21 cellular contexts compared by ENCODE assay signal in the genomic region with DNA sequence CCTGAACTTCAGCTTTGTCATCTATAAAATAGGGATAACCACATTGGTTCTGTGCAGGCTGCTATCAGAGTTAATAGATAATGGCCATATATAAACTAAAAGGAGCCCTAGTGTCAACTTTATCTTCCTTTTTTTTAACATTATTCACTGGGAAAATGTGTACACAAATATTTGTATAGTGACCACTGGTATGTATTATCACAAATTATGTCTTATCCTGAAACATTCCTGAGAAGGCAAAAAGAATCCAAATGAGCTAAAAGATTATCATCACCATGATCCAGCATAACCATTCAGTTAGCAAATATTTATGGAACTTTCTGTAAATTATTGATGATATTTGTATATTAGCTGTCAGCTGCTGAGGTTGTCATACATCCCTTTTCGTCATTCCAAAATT. TPM values are rescaled to one million over a fixed set of nuclear protein-coding genes. Genes with fewer than 3 reads are reported as not detected.
DNase-seq lines count a peak whose midpoint lies in the region; ATAC-seq, FAIRE-seq and TF ChIP-seq lines count a peak whose summit lies in the region.
"Had no signal": no experiment of that assay in that cellular context is flagged by ENCODE, and none has a peak within 500 bp of the region (broad histone marks: within the 10 kb centered on the region; RNA-seq: fewer than 3 reads in every experiment).

No MANE protein-coding gene starts in this region.

- H3K79me2 ChIP-seq in PC-3 (ENCODE audit: low read length): no peaks in the 10 kb centered on the region

- no peak for FAIRE-seq in HTR-8/SVneo (lab: Jason Lieb, UNC)
- FAIRE-seq: RCC 7860 had no signal

- no peaks in the 10 kb centered on the region for H3K9me2 ChIP-seq in PC-3 (replicated peaks; ENCODE audit: low read length)

- peaks cover 9% of the 10 kb centered on the region for H3K4me1 ChIP-seq in PC-3 (ENCODE audit: insufficient read depth, low read length)

- no peak for TF ChIP-seq CTCF in PC-3 (conservative IDR thresholded peaks at IDR 0.05; ENCODE audit: low read depth, low read length)

- no peak overlapping the region for H3K4me3 ChIP-seq in PC-3 (ENCODE audit: low read length)
- H3K4me3 ChIP-seq: coronary artery had no signal

- DNase-seq in AG08395 (ENCODE audit: low spot score) (peak; percentile 17), PC-3 (peak; percentile 33), hepatic stellate cell (ENCODE audit: low spot score) (peak; percentile 14), HTR-8/SVneo (ENCODE audit: insufficient read length, low spot score) (no peak), dedifferentiated amniotic fluid mesenchymal stem cell (ENCODE audit: extremely low spot score) (no peak)
- no peak for DNase-seq in activated naive CD8-positive, alpha-beta T cell treated with anti-CD3 and anti-CD28 coated beads for 36 hours
- DNase-seq: 8988T; activated CD4-positive, alpha-beta T cell treated with anti-CD3 and anti-CD28 coated beads for 48 hours; activated gamma-delta T cell treated with Interleukin-2 at 50 U/mL for 16 hours; DMS53; hippocampal formation; kidney glomerular epithelial cell; mesendoderm; NCI-H1436 had no signal

- no peak overlapping the region for H3K4me3 Mint-ChIP-seq in activated naive CD8-positive, alpha-beta T cell treated with anti-CD3 and anti-CD28 coated beads for 36 hours
- H3K4me3 Mint-ChIP-seq: natural killer cell treated with Interleukin-12 subunit alpha and Interleukin-12 subunit beta and Interleukin-15 and Interleukin-18, amount 100 ng/mL, for 72 hours had no signal

- intact Hi-C loops in PC-3 (cut with micrococcal nuclease): no loop called here

- peaks cover 1% of the 10 kb centered on the region for H3K4me1 Mint-ChIP-seq in activated naive CD8-positive, alpha-beta T cell treated with anti-CD3 and anti-CD28 coated beads for 36 hours

- no TSS peak for BruUV-seq in PC-3 (replicated peaks; lab: Mats Ljungman, UMichigan)

- H3K27me3 Mint-ChIP-seq in activated naive CD8-positive, alpha-beta T cell treated with anti-CD3 and anti-CD28 coated beads for 36 hours: no peaks in the 10 kb centered on the region
- H3K27me3 Mint-ChIP-seq: natural killer cell treated with Interleukin-12 subunit alpha and Interleukin-12 subunit beta and Interleukin-15 and Interleukin-18, amount 100 ng/mL, for 72 hours had no signal

- no peaks in the 10 kb centered on the region for H3K9me3 ChIP-seq in PC-3 (ENCODE audit: low read length)

- no peak overlapping the region for H3K9ac ChIP-seq in PC-3 (ENCODE audit: low read length)

- POLR2A ChIA-PET in PC-3 (lab: Charles Lee; ENCODE audit: unreplicated experiment): interaction anchor here (0.5 to 0.6 kb wide), 2 partner anchors 110 to 1293 kb away, joined by 3 to 19 read pairs; no protein-coding TSS in a partner anchor

- H3K27ac Mint-ChIP-seq in activated naive CD8-positive, alpha-beta T cell treated with anti-CD3 and anti-CD28 coated beads for 36 hours: no peak overlapping the region
- H3K27ac Mint-ChIP-seq: natural killer cell treated with Interleukin-12 subunit alpha and Interleukin-12 subunit beta and Interleukin-15 and Interleukin-18, amount 100 ng/mL, for 72 hours had no signal

- ATAC-seq in GM19463 (IDR thresholded peaks at IDR 0.05; ENCODE audit: unreplicated experiment) (peak; percentile 6), PC-3 (peak; percentile 62), GM18858 (IDR thresholded peaks at IDR 0.05; ENCODE audit: unreplicated experiment) (no peak)
- ATAC-seq: natural killer cell treated with Interleukin-12 subunit alpha and Interleukin-12 subunit beta and Interleukin-15 and Interleukin-18, amount 100 ng/mL, for 72 hours had no signal

- 0 out of 2 replicates have a peak, but pooled peaks cover 3% of the 10 kb centered on the region for H3K36me3 ChIP-seq in PC-3 (ENCODE audit: low read depth, low read length)

- H3K27ac ChIP-seq in PC-3 (ENCODE audit: low read length): no peak overlapping the region
- H3K27ac ChIP-seq: coronary artery had no signal

- H3K9me3 Mint-ChIP-seq in activated naive CD8-positive, alpha-beta T cell treated with anti-CD3 and anti-CD28 coated beads for 36 hours: no peaks in the 10 kb centered on the region
- H3K9me3 Mint-ChIP-seq: natural killer cell treated with Interleukin-12 subunit alpha and Interleukin-12 subunit beta and Interleukin-15 and Interleukin-18, amount 100 ng/mL, for 72 hours had no signal

- H3K27me3 ChIP-seq in PC-3 (ENCODE audit: low read length): no peaks in the 10 kb centered on the region

- peaks cover 3% of the 10 kb centered on the region for H3K36me3 Mint-ChIP-seq in activated naive CD8-positive, alpha-beta T cell treated with anti-CD3 and anti-CD28 coated beads for 36 hours
- H3K36me3 Mint-ChIP-seq: natural killer cell treated with Interleukin-12 subunit alpha and Interleukin-12 subunit beta and Interleukin-15 and Interleukin-18, amount 100 ng/mL, for 72 hours had no signal

- no peaks in the 10 kb centered on the region for H3F3A ChIP-seq in PC-3 (ENCODE audit: low read length, unreplicated experiment)

- 0 out of 2 replicates have a peak overlapping the region, but pooled peaks have one; percentile 3 for H3K4me2 ChIP-seq in PC-3 (ENCODE audit: low read length)

- H2AFZ ChIP-seq in PC-3 (ENCODE audit: low read length): no peak overlapping the region

- CTCF ChIA-PET in PC-3 (lab: Charles Lee): no interaction called here

- no peaks in the 10 kb centered on the region for H4K20me1 ChIP-seq in PC-3 (ENCODE audit: low read length)

RNA-seq across cellular contexts. Expression of a gene that starts 16.6 kb away (rescaled TPM):
- not detected in 2 replicates for total RNA-seq in PC-3 (2014; rRNA removed)
- total RNA-seq in activated naive CD8-positive, alpha-beta T cell treated with anti-CD3 and anti-CD28 coated beads for 36 hours: not detected
- total RNA-seq: fibroblast of villous mesenchyme; natural killer cell treated with Interleukin-12 subunit alpha and Interleukin-12 subunit beta and Interleukin-15 and Interleukin-18, amount 100 ng/mL, for 72 hours; pulmonary artery endothelial cell had no signal

Comparison
In these comparisons a context has a peak if more than half of its experiments do, and no peak if none do; other contexts are left out.
1. DNase-seq: peak in AG08395 (single experiment), PC-3 (single experiment) and hepatic stellate cell (single experiment); none in HTR-8/SVneo (single experiment), activated naive CD8-positive, alpha-beta T cell treated with anti-CD3 and anti-CD28 coated beads for 36 hours (single experiment) and dedifferentiated amniotic fluid mesenchymal stem cell (single experiment).